Comparison of ENCODE assay signal across 1 cellular context in genomic region chr12:110579239-110579888, GRCh38.
TF ChIP-seq lines count a peak whose summit lies in the region.

No MANE protein-coding gene starts in this region.

TF ChIP-seq in GM12878, 131 proteins besides CTCF, POLR2A, EP300 and RAD21:
- TF ChIP-seq POU2F2 (IDR thresholded peaks at IDR 0.05; ENCODE audit: borderline replicate concordance, low read depth, low read length) (peak; percentile 96; the same call in 2 of the 3 replicates), CBX3 (IDR thresholded peaks at IDR 0.05; ENCODE audit: borderline replicate concordance, low read depth) (no peak), SIX5 (IDR thresholded peaks at IDR 0.05; ENCODE audit: low read depth, low read length, severe bottlenecking) (no peak), POLR2AphosphoS5 (IDR thresholded peaks at IDR 0.05; ENCODE audit: low read length) (peak; percentile 75), IKZF1 (conservative IDR thresholded peaks at IDR 0.05) (0 out of 2 replicates have a peak, but pooled peaks have one; percentile 36), POLR2AphosphoS2 (IDR thresholded peaks at IDR 0.05; ENCODE audit: low read depth, low read length) (0 out of 2 replicates have a peak, but pooled peaks have one; percentile 13), RBBP5 (conservative IDR thresholded peaks at IDR 0.05) (no peak), JUND (IDR thresholded peaks at IDR 0.05; ENCODE audit: low read depth, low read length) (no peak), MTA2 (IDR thresholded peaks at IDR 0.05; ENCODE audit: low read depth) (no peak), MYB (IDR thresholded peaks at IDR 0.05; ENCODE audit: borderline replicate concordance, low read depth, low read length) (no peak), NFXL1 (IDR thresholded peaks at IDR 0.05; ENCODE audit: borderline replicate concordance) (no peak)
- TF ChIP-seq, protein P1, sequence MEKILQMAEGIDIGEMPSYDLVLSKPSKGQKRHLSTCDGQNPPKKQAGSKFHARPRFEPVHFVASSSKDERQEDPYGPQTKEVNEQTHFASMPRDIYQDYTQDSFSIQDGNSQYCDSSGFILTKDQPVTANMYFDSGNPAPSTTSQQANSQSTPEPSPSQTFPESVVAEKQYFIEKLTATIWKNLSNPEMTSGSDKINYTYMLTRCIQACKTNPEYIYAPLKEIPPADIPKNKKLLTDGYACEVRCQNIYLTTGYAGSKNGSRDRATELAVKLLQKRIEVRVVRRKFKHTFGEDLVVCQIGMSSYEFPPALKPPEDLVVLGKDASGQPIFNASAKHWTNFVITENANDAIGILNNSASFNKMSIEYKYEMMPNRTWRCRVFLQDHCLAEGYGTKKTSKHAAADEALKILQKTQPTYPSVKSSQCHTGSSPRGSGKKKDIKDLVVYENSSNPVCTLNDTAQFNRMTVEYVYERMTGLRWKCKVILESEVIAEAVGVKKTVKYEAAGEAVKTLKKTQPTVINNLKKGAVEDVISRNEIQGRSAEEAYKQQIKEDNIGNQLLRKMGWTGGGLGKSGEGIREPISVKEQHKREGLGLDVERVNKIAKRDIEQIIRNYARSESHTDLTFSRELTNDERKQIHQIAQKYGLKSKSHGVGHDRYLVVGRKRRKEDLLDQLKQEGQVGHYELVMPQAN (conservative IDR thresholded peaks at IDR 0.05) = peak; percentile 18; the same call in 1 of the 2 replicates
